ENCODE assay signal across 1 cellular context in the genomic region with DNA sequence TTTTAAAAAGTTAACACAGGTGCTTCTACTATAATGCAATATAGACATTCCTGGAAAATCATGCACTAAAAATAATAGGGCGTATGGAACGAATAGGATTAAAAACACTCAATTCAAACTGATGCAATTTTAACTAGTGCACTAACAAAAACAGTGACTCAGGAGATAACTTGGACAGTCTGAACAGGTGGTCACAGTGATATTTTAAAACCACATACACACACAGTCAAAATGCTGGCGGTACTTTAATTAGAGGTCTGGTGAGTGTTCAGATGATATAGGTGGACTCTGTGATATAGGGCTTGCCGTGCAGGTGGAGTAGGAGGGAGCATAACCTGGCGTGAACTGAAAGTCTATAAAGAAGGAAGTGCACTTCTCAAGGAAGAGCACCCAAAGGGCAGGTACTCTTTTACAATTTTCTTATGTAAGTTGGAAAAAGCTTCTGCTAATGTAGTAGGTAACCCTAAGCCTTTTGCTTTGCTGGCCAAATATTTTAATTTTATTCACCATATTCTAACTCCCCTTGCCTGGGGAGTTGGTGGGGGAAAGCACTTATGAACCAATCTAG.
TF ChIP-seq lines count a peak whose summit lies in the region.

No MANE protein-coding gene starts in this region.

TF ChIP-seq in IMR-90, 13 proteins besides CTCF, POLR2A, EP300 and RAD21:
- TF ChIP-seq, protein P1, sequence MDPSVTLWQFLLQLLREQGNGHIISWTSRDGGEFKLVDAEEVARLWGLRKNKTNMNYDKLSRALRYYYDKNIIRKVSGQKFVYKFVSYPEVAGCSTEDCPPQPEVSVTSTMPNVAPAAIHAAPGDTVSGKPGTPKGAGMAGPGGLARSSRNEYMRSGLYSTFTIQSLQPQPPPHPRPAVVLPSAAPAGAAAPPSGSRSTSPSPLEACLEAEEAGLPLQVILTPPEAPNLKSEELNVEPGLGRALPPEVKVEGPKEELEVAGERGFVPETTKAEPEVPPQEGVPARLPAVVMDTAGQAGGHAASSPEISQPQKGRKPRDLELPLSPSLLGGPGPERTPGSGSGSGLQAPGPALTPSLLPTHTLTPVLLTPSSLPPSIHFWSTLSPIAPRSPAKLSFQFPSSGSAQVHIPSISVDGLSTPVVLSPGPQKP (IDR thresholded peaks at IDR 0.05; ENCODE audit: borderline replicate concordance, low read depth, low read length), result no peak
- TF ChIP-seq NFE2L2 (IDR thresholded peaks at IDR 0.05; ENCODE audit: low read depth, low read length) (no peak), RCOR1 (IDR thresholded peaks at IDR 0.05; ENCODE audit: insufficient replicate concordance, low read length) (no peak), MAFK (IDR thresholded peaks at IDR 0.05; ENCODE audit: low read depth, low read length) (no peak), BHLHE40 (IDR thresholded peaks at IDR 0.05; ENCODE audit: low read depth, low read length) (no peak), MXI1 (IDR thresholded peaks at IDR 0.05; ENCODE audit: borderline replicate concordance, low read depth, low read length) (no peak)
